In the genomic region with DNA sequence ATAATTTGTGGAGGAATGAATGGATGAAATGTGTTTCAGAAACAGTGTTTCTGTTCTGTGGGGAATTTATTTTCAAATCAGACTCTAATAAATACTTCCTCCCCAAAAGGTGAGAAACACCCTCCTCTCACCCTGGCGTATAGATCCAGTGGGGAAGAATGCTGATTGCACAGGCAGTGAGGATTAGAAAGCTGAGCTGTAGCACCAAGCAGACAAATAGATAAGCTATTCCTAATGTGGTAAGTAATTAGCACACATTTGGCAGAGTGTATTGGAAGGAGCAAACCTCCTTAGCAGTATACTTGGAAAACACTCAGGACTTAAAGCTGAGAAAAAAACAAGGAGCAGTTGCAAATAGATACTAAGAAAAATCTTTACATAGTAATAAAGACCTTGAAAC, we compare ENCODE assay signal across 32 cellular contexts.
"Had no signal": no experiment of that assay in that cellular context is flagged by ENCODE, and none has a peak within 500 bp of the region (broad histone marks: within the 10 kb centered on the region; RNA-seq: fewer than 3 reads in every experiment).

No MANE protein-coding gene starts in this region.

- H3K27me3 ChIP-seq: ascending aorta, breast epithelium had no signal

- ATAC-seq: activated CD4-positive, alpha-beta T cell treated with anti-CD3 and anti-CD28 coated beads for 36 hours; activated CD4-positive, CD25-positive, alpha-beta regulatory T cell treated with anti-CD3 and anti-CD28 coated beads, Interleukin-2, amount 50 U/mL, for 24 hours; activated CD8-positive, alpha-beta memory T cell treated with anti-CD3 and anti-CD28 coated beads, Interleukin-2, amount 10 ng/mL, durations not matched to agents 7 days and 5 days; activated CD8-positive, alpha-beta T cell treated with anti-CD3 and anti-CD28 coated beads, Interleukin-2, amount 10 ng/mL, durations not matched to agents 7 days and 5 days; activated naive CD8-positive, alpha-beta T cell treated with anti-CD3 and anti-CD28 coated beads, Interleukin-2, amount 50 U/mL, for 24 hours; activated T-helper 17 cell treated with anti-CD3 and anti-CD28 coated beads, Interleukin-2, amount 50 U/mL, for 72 hours; WTC11 had no signal

- H3K4me1 ChIP-seq: ascending aorta, breast epithelium had no signal

- H3K36me3 ChIP-seq: ascending aorta, breast epithelium had no signal

- FAIRE-seq: colon, TTC549 had no signal

- H3K27ac ChIP-seq: ascending aorta, breast epithelium, VCaP had no signal

- H3K4me3 ChIP-seq: ascending aorta, breast epithelium had no signal

- DNase-seq: activated CD4-positive, alpha-beta memory T cell treated with anti-CD3 and anti-CD28 coated beads, Interleukin-2, amount 10 ng/mL, durations not matched to agents 7 days and 5 days; activated CD4-positive, alpha-beta T cell treated with anti-CD3 and anti-CD28 coated beads for 1 hour; activated CD4-positive, alpha-beta T cell treated with anti-CD3 and anti-CD28 coated beads for 36 hours; activated CD4-positive, alpha-beta T cell treated with anti-CD3 and anti-CD28 coated beads for 48 hours; activated CD4-positive, alpha-beta T cell treated with anti-CD3 and anti-CD28 coated beads, Interleukin-2, amount 10 ng/mL, durations not matched to agents 7 days and 5 days; activated CD4-positive, alpha-beta T cell treated with anti-CD3 and anti-CD28 coated beads, Interleukin-2, amount 50 U/mL, for 48 hours; activated CD4-positive, CD25-positive, alpha-beta regulatory T cell; activated CD8-positive, alpha-beta memory T cell treated with anti-CD3 and anti-CD28 coated beads for 24 hours; activated CD8-positive, alpha-beta memory T cell treated with anti-CD3 and anti-CD28 coated beads, Interleukin-2, amount 10 ng/mL, durations not matched to agents 7 days and 5 days; activated CD8-positive, alpha-beta memory T cell treated with anti-CD3 and anti-CD28 coated beads, Interleukin-2, amount 50 U/mL, for 48 hours; activated CD8-positive, alpha-beta T cell treated with anti-CD3 and anti-CD28 coated beads, Interleukin-2, amount 10 ng/mL, durations not matched to agents 7 days and 5 days; activated gamma-delta T cell; activated naive CD4-positive, alpha-beta T cell treated with anti-CD3 and anti-CD28 coated beads, Interleukin-2, amount 10 ng/mL, durations not matched to agents 7 days and 5 days; activated naive CD4-positive, alpha-beta T cell treated with Interleukin-2 at 50 U/mL for 16 hours; activated naive CD8-positive, alpha-beta T cell treated with anti-CD3 and anti-CD28 coated beads, Interleukin-2, amount 10 ng/mL, durations not matched to agents 7 days and 5 days; activated naive CD8-positive, alpha-beta T cell treated with anti-CD3 and anti-CD28 coated beads, Interleukin-2, amount 50 U/mL, for 24 hours; activated T-cell treated with anti-CD3 and anti-CD28 coated beads, Interleukin-2, amount 50 U/mL, for 24 hours; activated T-cell treated with anti-CD3 and anti-CD28 coated beads, Interleukin-2, amount 50 U/mL, for 48 hours; amygdala; anterior cingulate cortex; central memory CD4-positive, alpha-beta T cell; T-helper 1 cell; T-helper 2 cell; T-helper 9 cell had no signal
